1 cellular context compared by ENCODE assay signal in the genomic region with DNA sequence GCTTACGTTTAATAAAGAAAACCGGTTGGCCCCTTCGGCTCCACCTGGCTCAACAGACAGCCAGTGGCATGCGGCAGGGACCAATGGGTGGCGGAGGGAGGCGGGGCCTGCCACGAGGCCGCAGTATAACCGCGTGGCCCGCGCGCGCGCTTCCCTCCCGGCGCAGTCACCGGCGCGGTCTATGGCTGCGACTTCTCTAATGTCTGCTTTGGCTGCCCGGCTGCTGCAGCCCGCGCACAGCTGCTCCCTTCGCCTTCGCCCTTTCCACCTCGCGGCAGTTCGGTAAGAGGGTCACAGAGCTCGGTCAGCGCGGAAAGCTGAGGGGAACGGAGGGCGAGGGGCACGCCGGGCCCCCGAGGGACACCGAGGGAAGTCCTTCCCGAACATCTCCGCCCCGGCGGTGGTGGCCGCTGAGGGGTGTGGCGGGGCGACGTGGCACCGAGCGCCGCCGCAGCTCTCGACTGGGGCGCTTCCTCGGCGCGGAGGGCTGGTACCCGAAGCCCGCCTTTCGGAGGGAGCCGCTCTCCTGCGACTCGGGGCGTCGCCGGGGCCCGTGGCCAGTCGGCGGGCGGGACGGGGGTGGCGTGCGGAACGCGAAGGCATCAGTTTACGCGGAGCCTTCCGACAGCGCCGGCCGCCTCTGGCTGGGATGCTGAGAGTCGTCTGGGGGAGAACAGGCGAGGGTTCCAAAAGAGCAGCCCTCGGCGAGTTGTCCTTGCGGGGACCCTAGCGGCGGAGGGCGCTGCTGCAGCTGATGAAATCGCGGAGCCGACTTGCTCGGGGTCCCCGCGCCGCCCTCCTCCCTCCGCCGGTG.
TF ChIP-seq lines count a peak whose summit lies in the region.

A gene (plus strand): TSS at position 155 of the 814 bp plus-strand sequence. CDS start 27 bp downstream, at position 182.

TF ChIP-seq in HepG2, 621 proteins besides CTCF, POLR2A, EP300 and RAD21 (continued from another document and continues in another):
- TF ChIP-seq MEIS2 (CRISPR knock-in tag; IDR thresholded peaks at IDR 0.05), result peak; percentile 83
- TF ChIP-seq, protein P1, sequence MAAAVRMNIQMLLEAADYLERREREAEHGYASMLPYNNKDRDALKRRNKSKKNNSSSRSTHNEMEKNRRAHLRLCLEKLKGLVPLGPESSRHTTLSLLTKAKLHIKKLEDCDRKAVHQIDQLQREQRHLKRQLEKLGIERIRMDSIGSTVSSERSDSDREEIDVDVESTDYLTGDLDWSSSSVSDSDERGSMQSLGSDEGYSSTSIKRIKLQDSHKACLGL (CRISPR knock-in tag; IDR thresholded peaks at IDR 0.05), result peak; percentile 99
- peak; percentile 43; the same call in 1 of the 2 replicates for TF ChIP-seq AKAP8 (CRISPR knock-in tag; IDR thresholded peaks at IDR 0.05)
- TF ChIP-seq, protein P2, sequence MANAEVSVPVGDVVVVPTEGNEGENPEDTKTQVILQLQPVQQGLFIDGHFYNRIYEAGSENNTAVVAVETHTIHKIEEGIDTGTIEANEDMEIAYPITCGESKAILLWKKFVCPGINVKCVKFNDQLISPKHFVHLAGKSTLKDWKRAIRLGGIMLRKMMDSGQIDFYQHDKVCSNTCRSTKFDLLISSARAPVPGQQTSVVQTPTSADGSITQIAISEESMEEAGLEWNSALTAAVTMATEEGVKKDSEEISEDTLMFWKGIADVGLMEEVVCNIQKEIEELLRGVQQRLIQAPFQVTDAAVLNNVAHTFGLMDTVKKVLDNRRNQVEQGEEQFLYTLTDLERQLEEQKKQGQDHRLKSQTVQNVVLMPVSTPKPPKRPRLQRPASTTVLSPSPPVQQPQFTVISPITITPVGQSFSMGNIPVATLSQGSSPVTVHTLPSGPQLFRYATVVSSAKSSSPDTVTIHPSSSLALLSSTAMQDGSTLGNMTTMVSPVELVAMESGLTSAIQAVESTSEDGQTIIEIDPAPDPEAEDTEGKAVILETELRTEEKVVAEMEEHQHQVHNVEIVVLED (CRISPR knock-in tag; IDR thresholded peaks at IDR 0.05; ENCODE audit: borderline replicate concordance), result peak; percentile 43; the same call in 1 of the 2 replicates
- TF ChIP-seq SAP130 (CRISPR knock-in tag; IDR thresholded peaks at IDR 0.05; ENCODE audit: low read depth), result peak; percentile 85
- no peak for TF ChIP-seq RAD51 (IDR thresholded peaks at IDR 0.05; ENCODE audit: borderline replicate concordance)
- TF ChIP-seq, protein P3, sequence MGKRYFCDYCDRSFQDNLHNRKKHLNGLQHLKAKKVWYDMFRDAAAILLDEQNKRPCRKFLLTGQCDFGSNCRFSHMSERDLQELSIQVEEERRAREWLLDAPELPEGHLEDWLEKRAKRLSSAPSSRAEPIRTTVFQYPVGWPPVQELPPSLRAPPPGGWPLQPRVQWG (CRISPR knock-in tag; IDR thresholded peaks at IDR 0.05; ENCODE audit: borderline replicate concordance, low read depth), result no peak
- TF ChIP-seq MYC (CRISPR knock-in tag; IDR thresholded peaks at IDR 0.05; ENCODE audit: borderline replicate concordance), result peak; percentile 99
- no peak for TF ChIP-seq EZH2 (conservative IDR thresholded peaks at IDR 0.05; ENCODE audit: low read depth, low read length)
- peak; percentile 88; the same call in 1 of the 2 replicates for TF ChIP-seq ZNF484 (CRISPR knock-in tag; IDR thresholded peaks at IDR 0.05; ENCODE audit: borderline replicate concordance, low read depth)
- TF ChIP-seq SP1 (IDR thresholded peaks at IDR 0.05), result no peak
- TF ChIP-seq SP1 (CRISPR knock-in tag; IDR thresholded peaks at IDR 0.05), result peak; percentile 91
- TF ChIP-seq MTA3 (CRISPR knock-in tag; IDR thresholded peaks at IDR 0.05), result no peak
- peak; percentile 96 for TF ChIP-seq ZFP37 (CRISPR knock-in tag; IDR thresholded peaks at IDR 0.05; ENCODE audit: borderline replicate concordance)
- TF ChIP-seq NBN (conservative IDR thresholded peaks at IDR 0.05), result no peak
- TF ChIP-seq, protein P4, sequence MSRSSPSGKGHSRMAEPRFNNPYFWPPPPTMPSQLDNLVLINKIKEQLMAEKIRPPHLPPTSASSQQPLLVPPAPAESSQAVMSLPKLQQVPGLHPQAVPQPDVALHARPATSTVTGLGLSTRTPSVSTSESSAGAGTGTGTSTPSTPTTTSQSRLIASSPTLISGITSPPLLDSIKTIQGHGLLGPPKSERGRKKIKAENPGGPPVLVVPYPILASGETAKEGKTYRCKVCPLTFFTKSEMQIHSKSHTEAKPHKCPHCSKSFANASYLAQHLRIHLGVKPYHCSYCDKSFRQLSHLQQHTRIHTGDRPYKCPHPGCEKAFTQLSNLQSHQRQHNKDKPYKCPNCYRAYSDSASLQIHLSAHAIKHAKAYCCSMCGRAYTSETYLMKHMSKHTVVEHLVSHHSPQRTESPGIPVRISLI (CRISPR knock-in tag; IDR thresholded peaks at IDR 0.05; ENCODE audit: borderline replicate concordance), result no peak
- TF ChIP-seq, protein P5, sequence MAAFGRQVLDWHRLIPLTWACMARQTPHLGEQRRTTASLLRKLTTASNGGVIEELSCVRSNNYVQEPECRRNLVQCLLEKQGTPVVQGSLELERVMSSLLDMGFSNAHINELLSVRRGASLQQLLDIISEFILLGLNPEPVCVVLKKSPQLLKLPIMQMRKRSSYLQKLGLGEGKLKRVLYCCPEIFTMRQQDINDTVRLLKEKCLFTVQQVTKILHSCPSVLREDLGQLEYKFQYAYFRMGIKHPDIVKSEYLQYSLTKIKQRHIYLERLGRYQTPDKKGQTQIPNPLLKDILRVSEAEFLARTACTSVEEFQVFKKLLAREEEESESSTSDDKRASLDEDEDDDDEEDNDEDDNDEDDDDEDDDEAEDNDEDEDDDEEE (CRISPR knock-in tag; IDR thresholded peaks at IDR 0.05), result 0 out of 2 replicates have a peak, but pooled peaks have one; percentile 51
- TF ChIP-seq, protein P6, sequence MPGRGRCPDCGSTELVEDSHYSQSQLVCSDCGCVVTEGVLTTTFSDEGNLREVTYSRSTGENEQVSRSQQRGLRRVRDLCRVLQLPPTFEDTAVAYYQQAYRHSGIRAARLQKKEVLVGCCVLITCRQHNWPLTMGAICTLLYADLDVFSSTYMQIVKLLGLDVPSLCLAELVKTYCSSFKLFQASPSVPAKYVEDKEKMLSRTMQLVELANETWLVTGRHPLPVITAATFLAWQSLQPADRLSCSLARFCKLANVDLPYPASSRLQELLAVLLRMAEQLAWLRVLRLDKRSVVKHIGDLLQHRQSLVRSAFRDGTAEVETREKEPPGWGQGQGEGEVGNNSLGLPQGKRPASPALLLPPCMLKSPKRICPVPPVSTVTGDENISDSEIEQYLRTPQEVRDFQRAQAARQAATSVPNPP (CRISPR knock-in tag; IDR thresholded peaks at IDR 0.05), result no peak; the same call in 1 of the 2 replicates
- TF ChIP-seq NFIB (CRISPR knock-in tag; IDR thresholded peaks at IDR 0.05; ENCODE audit: borderline replicate concordance), result no peak
- TF ChIP-seq ZFP1 (CRISPR knock-in tag; IDR thresholded peaks at IDR 0.05), result no peak
- TF ChIP-seq KDM1A (CRISPR knock-in tag; IDR thresholded peaks at IDR 0.05), result no peak
- peak; percentile 94 for TF ChIP-seq SMAD9 (CRISPR knock-in tag; IDR thresholded peaks at IDR 0.05)
- TF ChIP-seq, protein P7, sequence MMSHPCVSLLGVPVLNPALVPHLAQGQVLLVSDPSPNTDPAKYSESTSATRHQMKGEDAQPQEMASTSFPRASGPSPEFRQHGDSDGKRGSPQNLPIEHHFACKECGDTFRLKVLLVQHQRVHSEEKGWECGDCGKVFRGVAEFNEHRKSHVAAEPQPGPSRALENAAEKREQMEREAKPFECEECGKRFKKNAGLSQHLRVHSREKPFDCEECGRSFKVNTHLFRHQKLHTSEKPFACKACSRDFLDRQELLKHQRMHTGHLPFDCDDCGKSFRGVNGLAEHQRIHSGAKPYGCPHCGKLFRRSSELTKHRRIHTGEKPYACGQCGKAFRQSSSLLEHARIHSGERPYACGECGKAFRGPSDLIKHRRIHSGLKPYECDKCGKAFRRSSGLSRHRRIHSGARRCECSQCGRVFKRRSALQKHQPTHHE (CRISPR knock-in tag; IDR thresholded peaks at IDR 0.05; ENCODE audit: borderline replicate concordance), result peak; percentile 93
- TF ChIP-seq GLI4 (CRISPR knock-in tag; IDR thresholded peaks at IDR 0.05; ENCODE audit: borderline replicate concordance), result peak; percentile 92; the same call in 1 of the 2 replicates
- no peak for TF ChIP-seq NCOA5 (CRISPR knock-in tag; IDR thresholded peaks at IDR 0.05)
- no peak for TF ChIP-seq PHB2 (IDR thresholded peaks at IDR 0.05; ENCODE audit: partially characterized antibody)
- TF ChIP-seq ZMAT3 (CRISPR knock-in tag; conservative IDR thresholded peaks at IDR 0.05), result peak; percentile 99
- peak; percentile 52; the same call in 1 of the 2 replicates for TF ChIP-seq ZNF766 (CRISPR knock-in tag; IDR thresholded peaks at IDR 0.05; ENCODE audit: borderline replicate concordance)
- TF ChIP-seq, protein P8, sequence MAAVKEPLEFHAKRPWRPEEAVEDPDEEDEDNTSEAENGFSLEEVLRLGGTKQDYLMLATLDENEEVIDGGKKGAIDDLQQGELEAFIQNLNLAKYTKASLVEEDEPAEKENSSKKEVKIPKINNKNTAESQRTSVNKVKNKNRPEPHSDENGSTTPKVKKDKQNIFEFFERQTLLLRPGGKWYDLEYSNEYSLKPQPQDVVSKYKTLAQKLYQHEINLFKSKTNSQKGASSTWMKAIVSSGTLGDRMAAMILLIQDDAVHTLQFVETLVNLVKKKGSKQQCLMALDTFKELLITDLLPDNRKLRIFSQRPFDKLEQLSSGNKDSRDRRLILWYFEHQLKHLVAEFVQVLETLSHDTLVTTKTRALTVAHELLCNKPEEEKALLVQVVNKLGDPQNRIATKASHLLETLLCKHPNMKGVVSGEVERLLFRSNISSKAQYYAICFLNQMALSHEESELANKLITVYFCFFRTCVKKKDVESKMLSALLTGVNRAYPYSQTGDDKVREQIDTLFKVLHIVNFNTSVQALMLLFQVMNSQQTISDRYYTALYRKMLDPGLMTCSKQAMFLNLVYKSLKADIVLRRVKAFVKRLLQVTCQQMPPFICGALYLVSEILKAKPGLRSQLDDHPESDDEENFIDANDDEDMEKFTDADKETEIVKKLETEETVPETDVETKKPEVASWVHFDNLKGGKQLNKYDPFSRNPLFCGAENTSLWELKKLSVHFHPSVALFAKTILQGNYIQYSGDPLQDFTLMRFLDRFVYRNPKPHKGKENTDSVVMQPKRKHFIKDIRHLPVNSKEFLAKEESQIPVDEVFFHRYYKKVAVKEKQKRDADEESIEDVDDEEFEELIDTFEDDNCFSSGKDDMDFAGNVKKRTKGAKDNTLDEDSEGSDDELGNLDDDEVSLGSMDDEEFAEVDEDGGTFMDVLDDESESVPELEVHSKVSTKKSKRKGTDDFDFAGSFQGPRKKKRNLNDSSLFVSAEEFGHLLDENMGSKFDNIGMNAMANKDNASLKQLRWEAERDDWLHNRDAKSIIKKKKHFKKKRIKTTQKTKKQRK (IDR thresholded peaks at IDR 0.05; ENCODE audit: low read length), result no peak
- peak; percentile 23; the same call in 1 of the 2 replicates for TF ChIP-seq ZSCAN25 (CRISPR knock-in tag; IDR thresholded peaks at IDR 0.05)
- TF ChIP-seq SMARCE1 (IDR thresholded peaks at IDR 0.05; ENCODE audit: borderline replicate concordance), result no peak
- no peak for TF ChIP-seq HHEX (CRISPR knock-in tag; IDR thresholded peaks at IDR 0.05)
- TF ChIP-seq BRCA1 (CRISPR knock-in tag; IDR thresholded peaks at IDR 0.05), result no peak
- TF ChIP-seq MBNL3 (CRISPR knock-in tag; conservative IDR thresholded peaks at IDR 0.05), result no peak
- peak; percentile 92; the same call in 1 of the 2 replicates for TF ChIP-seq ZNF383 (CRISPR knock-in tag; IDR thresholded peaks at IDR 0.05; ENCODE audit: borderline replicate concordance)
- TF ChIP-seq, protein P9, sequence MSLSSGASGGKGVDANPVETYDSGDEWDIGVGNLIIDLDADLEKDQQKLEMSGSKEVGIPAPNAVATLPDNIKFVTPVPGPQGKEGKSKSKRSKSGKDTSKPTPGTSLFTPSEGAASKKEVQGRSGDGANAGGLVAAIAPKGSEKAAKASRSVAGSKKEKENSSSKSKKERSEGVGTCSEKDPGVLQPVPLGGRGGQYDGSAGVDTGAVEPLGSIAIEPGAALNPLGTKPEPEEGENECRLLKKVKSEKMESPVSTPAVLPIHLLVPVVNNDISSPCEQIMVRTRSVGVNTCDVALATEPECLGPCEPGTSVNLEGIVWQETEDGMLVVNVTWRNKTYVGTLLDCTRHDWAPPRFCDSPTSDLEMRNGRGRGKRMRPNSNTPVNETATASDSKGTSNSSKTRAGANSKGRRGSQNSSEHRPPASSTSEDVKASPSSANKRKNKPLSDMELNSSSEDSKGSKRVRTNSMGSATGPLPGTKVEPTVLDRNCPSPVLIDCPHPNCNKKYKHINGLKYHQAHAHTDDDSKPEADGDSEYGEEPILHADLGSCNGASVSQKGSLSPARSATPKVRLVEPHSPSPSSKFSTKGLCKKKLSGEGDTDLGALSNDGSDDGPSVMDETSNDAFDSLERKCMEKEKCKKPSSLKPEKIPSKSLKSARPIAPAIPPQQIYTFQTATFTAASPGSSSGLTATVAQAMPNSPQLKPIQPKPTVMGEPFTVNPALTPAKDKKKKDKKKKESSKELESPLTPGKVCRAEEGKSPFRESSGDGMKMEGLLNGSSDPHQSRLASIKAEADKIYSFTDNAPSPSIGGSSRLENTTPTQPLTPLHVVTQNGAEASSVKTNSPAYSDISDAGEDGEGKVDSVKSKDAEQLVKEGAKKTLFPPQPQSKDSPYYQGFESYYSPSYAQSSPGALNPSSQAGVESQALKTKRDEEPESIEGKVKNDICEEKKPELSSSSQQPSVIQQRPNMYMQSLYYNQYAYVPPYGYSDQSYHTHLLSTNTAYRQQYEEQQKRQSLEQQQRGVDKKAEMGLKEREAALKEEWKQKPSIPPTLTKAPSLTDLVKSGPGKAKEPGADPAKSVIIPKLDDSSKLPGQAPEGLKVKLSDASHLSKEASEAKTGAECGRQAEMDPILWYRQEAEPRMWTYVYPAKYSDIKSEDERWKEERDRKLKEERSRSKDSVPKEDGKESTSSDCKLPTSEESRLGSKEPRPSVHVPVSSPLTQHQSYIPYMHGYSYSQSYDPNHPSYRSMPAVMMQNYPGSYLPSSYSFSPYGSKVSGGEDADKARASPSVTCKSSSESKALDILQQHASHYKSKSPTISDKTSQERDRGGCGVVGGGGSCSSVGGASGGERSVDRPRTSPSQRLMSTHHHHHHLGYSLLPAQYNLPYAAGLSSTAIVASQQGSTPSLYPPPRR (CRISPR knock-in tag; IDR thresholded peaks at IDR 0.05; ENCODE audit: borderline replicate concordance), result peak; percentile 47
- TF ChIP-seq, protein P10, sequence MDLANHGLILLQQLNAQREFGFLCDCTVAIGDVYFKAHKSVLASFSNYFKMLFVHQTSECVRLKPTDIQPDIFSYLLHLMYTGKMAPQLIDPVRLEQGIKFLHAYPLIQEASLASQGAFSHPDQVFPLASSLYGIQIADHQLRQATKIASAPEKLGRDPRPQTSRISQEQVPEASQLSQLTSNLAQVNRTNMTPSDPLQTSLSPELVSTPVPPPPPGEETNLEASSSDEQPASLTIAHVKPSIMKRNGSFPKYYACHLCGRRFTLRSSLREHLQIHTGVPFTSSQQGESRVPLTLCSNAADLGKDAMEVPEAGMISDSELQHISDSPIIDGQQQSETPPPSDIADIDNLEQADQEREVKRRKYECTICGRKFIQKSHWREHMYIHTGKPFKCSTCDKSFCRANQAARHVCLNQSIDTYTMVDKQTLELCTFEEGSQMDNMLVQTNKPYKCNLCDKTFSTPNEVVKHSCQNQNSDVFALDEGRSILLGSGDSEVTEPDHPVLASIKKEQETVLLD (CRISPR knock-in tag; IDR thresholded peaks at IDR 0.05; ENCODE audit: low read depth), result peak; percentile 80
- peak; percentile 30; the same call in 1 of the 2 replicates for TF ChIP-seq ETV5 (CRISPR knock-in tag; IDR thresholded peaks at IDR 0.05; ENCODE audit: borderline replicate concordance)
- TF ChIP-seq ADNP (CRISPR knock-in tag; IDR thresholded peaks at IDR 0.05), result no peak
- TF ChIP-seq HNRNPUL1 (IDR thresholded peaks at IDR 0.05; ENCODE audit: low read depth, low read length), result no peak
